ENCODE assay signal across 22 cellular contexts in the genomic region with DNA sequence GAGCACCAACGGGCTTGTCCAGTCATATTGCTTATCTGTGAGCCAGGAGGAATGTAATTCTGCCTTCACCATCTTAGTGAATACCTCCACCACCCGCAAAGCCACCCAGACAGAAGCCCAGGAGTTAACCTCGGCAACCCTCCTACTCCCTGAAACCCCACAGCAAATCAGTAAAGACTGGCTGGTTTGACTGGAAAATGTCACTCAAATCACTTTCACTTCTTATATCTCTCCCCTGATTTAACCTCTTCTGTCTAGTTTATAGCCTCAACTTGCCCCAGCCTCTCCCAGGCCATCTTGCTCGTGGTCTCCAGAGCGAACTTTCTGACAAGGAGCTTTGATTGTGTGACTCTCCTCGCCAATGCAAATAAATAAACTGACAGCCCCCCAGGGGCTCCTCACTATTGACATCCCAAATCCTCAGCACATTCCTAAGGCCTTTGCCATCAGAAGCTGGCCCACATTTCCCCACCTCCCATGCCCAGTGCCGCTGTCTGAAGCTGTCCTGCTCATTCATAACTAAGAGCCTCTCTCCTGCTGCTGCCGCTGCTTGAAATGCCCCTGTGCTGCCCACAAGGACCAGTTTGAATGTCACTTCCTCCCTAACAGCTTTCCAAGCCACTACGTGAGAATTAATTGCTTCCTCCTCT.
"Had no signal": no experiment of that assay in that cellular context is flagged by ENCODE, and none has a peak within 500 bp of the region (broad histone marks: within the 10 kb centered on the region; RNA-seq: fewer than 3 reads in every experiment).

No MANE protein-coding gene starts in this region.

- DNase-seq: activated B cell treated with CpG ODN at 0.5 μM for 24 hours; activated CD4-positive, alpha-beta T cell treated with anti-CD3 and anti-CD28 coated beads for 48 hours; activated CD8-positive, alpha-beta T cell treated with anti-CD3 and anti-CD28 coated beads for 36 hours; activated naive CD4-positive, alpha-beta T cell treated with Interleukin-2 at 50 U/mL for 16 hours; activated T-cell treated with anti-CD3 and anti-CD28 coated beads, Interleukin-2, amount 50 U/mL, for 1 hour; aorta; esophagus squamous epithelium; left cardiac atrium; lower lobe of right lung; natural killer cell; stimulated activated CD4-positive, alpha-beta T cell treated with anti-CD3 and anti-CD28 coated beads, Interleukin-4, amount 100 ng/mL, for 1 hour; SW 1271; T-helper 2 cell; tibial artery; uterus had no signal

- H3K36me3 Mint-ChIP-seq: natural killer cell; stimulated activated memory B cell treated with anti-CD40 and anti-IgM and Interleukin-4, amounts not matched to agents 10 μg/mL and 1 μg/mL and 100 μg/mL, for 72 hours had no signal

- ATAC-seq: activated CD8-positive, alpha-beta T cell treated with anti-CD3 and anti-CD28 coated beads for 36 hours; left cardiac atrium; lower lobe of right lung; natural killer cell; sciatic nerve; stimulated activated memory B cell treated with anti-CD40 and anti-IgM and Interleukin-4, amounts not matched to agents 10 μg/mL and 1 μg/mL and 100 μg/mL, for 72 hours had no signal

- H3K4me2 ChIP-seq: hepatocyte, smooth muscle cell had no signal

- H3K36me3 ChIP-seq: lower lobe of right lung, tibial artery, uterus had no signal

- H3K4me1 ChIP-seq: lower lobe of right lung, parathyroid adenoma, uterus had no signal

- H2AFZ ChIP-seq: hepatocyte, parathyroid adenoma had no signal

- H3K9me3 ChIP-seq: esophagus squamous epithelium, lower lobe of right lung, tibial artery, uterus had no signal

- H3K27me3 Mint-ChIP-seq: activated B cell treated with CpG ODN at 0.5 μM for 24 hours; activated CD8-positive, alpha-beta T cell treated with anti-CD3 and anti-CD28 coated beads for 36 hours; stimulated activated memory B cell treated with anti-CD40 and anti-IgM and Interleukin-4, amounts not matched to agents 10 μg/mL and 1 μg/mL and 100 μg/mL, for 72 hours had no signal

- H3K79me2 ChIP-seq: hepatocyte, parathyroid adenoma had no signal

- H3K27ac ChIP-seq: coronary artery, esophagus squamous epithelium, hepatocyte, lower lobe of right lung, parathyroid adenoma, tibial artery, uterus had no signal

- H3K4me3 Mint-ChIP-seq: activated B cell treated with CpG ODN at 0.5 μM for 24 hours; activated CD8-positive, alpha-beta T cell treated with anti-CD3 and anti-CD28 coated beads for 36 hours; natural killer cell; stimulated activated memory B cell treated with anti-CD40 and anti-IgM and Interleukin-4, amounts not matched to agents 10 μg/mL and 1 μg/mL and 100 μg/mL, for 72 hours had no signal

- H3K4me3 ChIP-seq: coronary artery, esophagus squamous epithelium, hepatocyte, lower lobe of right lung, smooth muscle cell, tibial artery, uterus had no signal

- H3K9me3 Mint-ChIP-seq: activated B cell treated with CpG ODN at 0.5 μM for 24 hours; activated CD8-positive, alpha-beta T cell treated with anti-CD3 and anti-CD28 coated beads for 36 hours; activated T-helper 2 cell treated with anti-CD3 and anti-CD28 coated beads, Interferon-gamma antibody, Interleukin-2, Interleukin-4, amounts not matched to agents 10 μg/mL and 5 μg/mL and 100 μg/mL, durations not matched to agents 14 hours and 24 hours and 36 hours; natural killer cell; stimulated activated memory B cell treated with anti-CD40 and anti-IgM and Interleukin-4, amounts not matched to agents 10 μg/mL and 1 μg/mL and 100 μg/mL, for 72 hours had no signal

- H3K27ac Mint-ChIP-seq: activated B cell treated with CpG ODN at 0.5 μM for 24 hours; activated CD8-positive, alpha-beta T cell treated with anti-CD3 and anti-CD28 coated beads for 36 hours; activated T-helper 2 cell treated with anti-CD3 and anti-CD28 coated beads, Interferon-gamma antibody, Interleukin-2, Interleukin-4, amounts not matched to agents 10 μg/mL and 5 μg/mL and 100 μg/mL, durations not matched to agents 14 hours and 24 hours and 36 hours; natural killer cell; stimulated activated memory B cell treated with anti-CD40 and anti-IgM and Interleukin-4, amounts not matched to agents 10 μg/mL and 1 μg/mL and 100 μg/mL, for 72 hours had no signal

- H3K27me3 ChIP-seq: esophagus squamous epithelium, hepatocyte, tibial artery, uterus had no signal

- H3K4me1 Mint-ChIP-seq: activated B cell treated with CpG ODN at 0.5 μM for 24 hours, natural killer cell had no signal
